ENCODE assay signal across 1 cellular context in genomic region chr17:64087252-64088005, GRCh38.
TF ChIP-seq lines count a peak whose summit lies in the region.

No MANE protein-coding gene starts in this region.

TF ChIP-seq in HCT116, 20 proteins besides CTCF, POLR2A, EP300 and RAD21:
- no peak for TF ChIP-seq SIN3A (IDR thresholded peaks at IDR 0.05; ENCODE audit: low read depth)
- TF ChIP-seq EZH2phosphoT487 (IDR thresholded peaks at IDR 0.05; ENCODE audit: borderline replicate concordance) = no peak
- no peak for TF ChIP-seq POLR2AphosphoS5 (IDR thresholded peaks at IDR 0.05; ENCODE audit: low read depth, low read length)
- TF ChIP-seq ZBTB33 (IDR thresholded peaks at IDR 0.05; ENCODE audit: extremely low read depth, insufficient replicate concordance, low read length) = no peak
- no peak for TF ChIP-seq SRF (IDR thresholded peaks at IDR 0.05; ENCODE audit: low read depth)
- no peak for TF ChIP-seq JUND (IDR thresholded peaks at IDR 0.05)
- no peak for TF ChIP-seq CEBPB (IDR thresholded peaks at IDR 0.05; ENCODE audit: low read depth)
- no peak for TF ChIP-seq SP1 (IDR thresholded peaks at IDR 0.05; ENCODE audit: low read depth)
